Comparison of ENCODE assay signal across 16 cellular contexts in genomic region chr2:240300840-240301239, GRCh38.
"Had no signal": no experiment of that assay in that cellular context is flagged by ENCODE, and none has a peak within 500 bp of the region (broad histone marks: within the 10 kb centered on the region; RNA-seq: fewer than 3 reads in every experiment).

No MANE protein-coding gene starts in this region.

- H3K4me1 ChIP-seq: adrenal gland, lower lobe of right lung, vagina had no signal

- H3K27ac ChIP-seq: adrenal gland, lower lobe of right lung, tibial artery, vagina, WERI-Rb-1 had no signal

- H3K4me1 Mint-ChIP-seq: mesothelial cell of epicardium had no signal

- DNase-seq: activated CD4-positive, alpha-beta T cell treated with anti-CD3 and anti-CD28 coated beads for 1 hour; activated CD4-positive, alpha-beta T cell treated with anti-CD3 and anti-CD28 coated beads, Interleukin-2, amount 50 U/mL, for 4 hours; activated gamma-delta T cell treated with Interleukin-2 at 50 U/mL for 16 hours; activated T-cell treated with anti-CD3 and anti-CD28 coated beads, Interleukin-2, amount 50 U/mL, for 72 hours; effector memory CD8-positive, alpha-beta T cell; lower lobe of right lung; nephron progenitor cell; occipital lobe; stimulated activated naive CD8-positive, alpha-beta T cell treated with anti-CD3 and anti-CD28 coated beads, Interleukin-15, Interleukin-2, amounts not matched to agents 100 U/mL and 50 U/mL, for 24 hours; SW 1271; WERI-Rb-1 had no signal

- H3K36me3 ChIP-seq: adrenal gland, lower lobe of right lung, tibial artery, vagina, WERI-Rb-1 had no signal

- H3K27ac Mint-ChIP-seq: activated naive CD4-positive, alpha-beta T cell treated with anti-CD3 and anti-CD28 coated beads, Interleukin-2, amount 50 U/mL, for 72 hours; activated T-cell treated with anti-CD3 and anti-CD28 coated beads, Interleukin-2, amount 50 U/mL, for 72 hours; effector memory CD8-positive, alpha-beta T cell; mesothelial cell of epicardium; nephron progenitor cell had no signal

- H3K9me3 Mint-ChIP-seq: activated naive CD4-positive, alpha-beta T cell treated with anti-CD3 and anti-CD28 coated beads, Interleukin-2, amount 50 U/mL, for 72 hours; activated T-cell treated with anti-CD3 and anti-CD28 coated beads, Interleukin-2, amount 50 U/mL, for 72 hours; effector memory CD8-positive, alpha-beta T cell; mesothelial cell of epicardium; nephron progenitor cell had no signal

- H3K9me3 ChIP-seq: adrenal gland, lower lobe of right lung, tibial artery, vagina had no signal

- H3K27me3 ChIP-seq: adrenal gland, tibial artery, vagina had no signal

- ATAC-seq: activated naive CD4-positive, alpha-beta T cell treated with anti-CD3 and anti-CD28 coated beads, Interleukin-2, amount 50 U/mL, for 72 hours; activated T-cell treated with anti-CD3 and anti-CD28 coated beads, Interleukin-2, amount 50 U/mL, for 72 hours; effector memory CD8-positive, alpha-beta T cell; lower lobe of right lung; stimulated activated naive CD8-positive, alpha-beta T cell treated with anti-CD3 and anti-CD28 coated beads, Interleukin-15, Interleukin-2, amounts not matched to agents 100 U/mL and 50 U/mL, for 24 hours had no signal

- H3K4me3 Mint-ChIP-seq: activated T-cell treated with anti-CD3 and anti-CD28 coated beads, Interleukin-2, amount 50 U/mL, for 72 hours; effector memory CD8-positive, alpha-beta T cell; mesothelial cell of epicardium; nephron progenitor cell had no signal

- H3K36me3 Mint-ChIP-seq: activated naive CD4-positive, alpha-beta T cell treated with anti-CD3 and anti-CD28 coated beads, Interleukin-2, amount 50 U/mL, for 72 hours; mesothelial cell of epicardium had no signal

- H3K4me3 ChIP-seq: adrenal gland, lower lobe of right lung, tibial artery, vagina had no signal
